8 cellular contexts compared by ENCODE assay signal in genomic region chr4:2955186-2956044, GRCh38. TPM values are rescaled to one million over a fixed set of nuclear protein-coding genes. Genes with fewer than 3 reads are reported as not detected.
DNase-seq lines count a peak whose midpoint lies in the region; ATAC-seq, FAIRE-seq and TF ChIP-seq lines count a peak whose summit lies in the region.
"Not testable (repeated sequence)": the region's sequence is repeated elsewhere in the genome, so short reads cannot be mapped to it uniquely, and the experiment has no call there.

No MANE protein-coding gene starts in this region.

- not testable (repeated sequence) for H3K27ac ChIP-seq in CD8-positive, alpha-beta memory T cell (ENCODE audit: low read depth, low read length); MM.1S (ENCODE audit: low read length); SU-DHL-6 (ENCODE audit: low read depth, low read length); GM12878 (ENCODE audit: control insufficient read depth, insufficient read depth)
- peak overlapping the region; percentile 20 for H3K27ac ChIP-seq in cardiac muscle cell

- not testable (repeated sequence) for H3K27me3 Mint-ChIP-seq in CD8-positive, alpha-beta memory T cell; activated CD8-positive, alpha-beta memory T cell treated with anti-CD3 and anti-CD28 coated beads, Interleukin-2, amount 10 ng/mL, durations not matched to agents 7 days and 5 days

- H3K27me3 ChIP-seq in CD8-positive, alpha-beta memory T cell (ENCODE audit: insufficient read depth, low read length, poor library complexity, severe bottlenecking); MM.1S (replicated peaks; ENCODE audit: insufficient read depth, low read length); SU-DHL-6 (ENCODE audit: low read length); GM12878 (replicated peaks in 1 of 2; ENCODE audit: control insufficient read depth in 2 of 2, insufficient read depth in 2 of 2, low read length in 1 of 2); cardiac muscle cell: not testable (repeated sequence)

- FAIRE-seq in GM12892 (lab: Jason Lieb, UNC) = peak; percentile 48
- FAIRE-seq in GM12878 (lab: Jason Lieb, UNC) = not testable (repeated sequence)

- not testable (repeated sequence) for H3K4me3 ChIP-seq in CD8-positive, alpha-beta memory T cell (ENCODE audit: low read length); MM.1S (ENCODE audit: low read length); SU-DHL-6 (ENCODE audit: insufficient read depth, low read length, poor library complexity, severe bottlenecking); cardiac muscle cell
- H3K4me3 ChIP-seq in GM12878 = peak overlapping the region; percentile 54; the same call in 1 of the 2 replicates

- DNase-seq in CD8-positive, alpha-beta memory T cell; GM12892 (ENCODE audit: insufficient read length); MM.1S; activated CD8-positive, alpha-beta memory T cell treated with anti-CD3 and anti-CD28 coated beads, Interleukin-2, amount 10 ng/mL, durations not matched to agents 7 days and 5 days; GM12878 (ENCODE audit: low read depth, low spot score); cardiac muscle cell (ENCODE audit: low read depth in 1 of 2, low spot score in 1 of 2); stimulated activated effector memory CD8-positive, alpha-beta T cell treated with anti-CD3 and anti-CD28 coated beads, Interleukin-12 subunit alpha, Interleukin-12 subunit beta, amount 100 ng/mL, for 72 hours (ENCODE audit: low spot score in 2 of 2): not testable (repeated sequence)

- CTCF ChIA-PET in CD8-positive, alpha-beta memory T cell (lab: Charles Lee) = interaction anchor here (0.8 to 2.4 kb wide), 5 partner anchors 13 to 192 kb away, joined by 3 to 14 read pairs (median 4); no protein-coding TSS in a partner anchor
- CTCF ChIA-PET in activated CD8-positive, alpha-beta memory T cell treated with anti-CD3 and anti-CD28 coated beads, Interleukin-2, amount 10 ng/mL, durations not matched to agents 7 days and 5 days (lab: Charles Lee) = interaction anchor here (0.7 to 4.9 kb wide), 14 partner anchors 7 to 514 kb away, joined by 3 to 65 read pairs (median 4); partner anchors contain the start of genes GRK4, NOP14 and TNIP2
- CTCF ChIA-PET in GM12878 (lab: Yijun Ruan, JAX) = interaction anchor here (1.0 to 3.9 kb wide), 9 partner anchors 19 to 715 kb away, joined by 3 to 62 read pairs (median 5); no protein-coding TSS in a partner anchor

- ATAC-seq in activated CD8-positive, alpha-beta memory T cell treated with anti-CD3 and anti-CD28 coated beads, Interleukin-2, amount 10 ng/mL, durations not matched to agents 7 days and 5 days; GM12878; stimulated activated effector memory CD8-positive, alpha-beta T cell treated with anti-CD3 and anti-CD28 coated beads, Interleukin-12 subunit alpha, Interleukin-12 subunit beta, amount 100 ng/mL, for 72 hours: not testable (repeated sequence)

- not testable (repeated sequence) for H2AFZ ChIP-seq in MM.1S (ENCODE audit: low read length); SU-DHL-6 (ENCODE audit: low read depth, low read length, severe bottlenecking); GM12878 (ENCODE audit: control insufficient read depth, low read depth, low read length)

- not testable (repeated sequence) for H3K4me2 ChIP-seq in MM.1S (ENCODE audit: low read depth, low read length); SU-DHL-6 (ENCODE audit: low read depth, low read length, poor library complexity, severe bottlenecking)
- peak overlapping the region; percentile 41 for H3K4me2 ChIP-seq in GM12878 (ENCODE audit: control insufficient read depth, insufficient read depth)

- H3F3A ChIP-seq in MM.1S (ENCODE audit: insufficient read depth, low read length) = peaks cover 25% of the 10 kb centered on the region
- peaks cover 32% of the 10 kb centered on the region for H3F3A ChIP-seq in SU-DHL-6 (ENCODE audit: insufficient read depth)

- H3K9me3 Mint-ChIP-seq in CD8-positive, alpha-beta memory T cell; activated CD8-positive, alpha-beta memory T cell treated with anti-CD3 and anti-CD28 coated beads, Interleukin-2, amount 10 ng/mL, durations not matched to agents 7 days and 5 days (ENCODE audit: low read depth); stimulated activated effector memory CD8-positive, alpha-beta T cell treated with anti-CD3 and anti-CD28 coated beads, Interleukin-12 subunit alpha, Interleukin-12 subunit beta, amount 100 ng/mL, for 72 hours: not testable (repeated sequence)

- not testable (repeated sequence) for BruUV-seq in GM12878 (replicated peaks; lab: Mats Ljungman, UMichigan)

- 59% methylated on average over 33 of the region's 44 CpGs for WGBS in GM12878 (ENCODE audit: insufficient coverage, insufficient replicate concordance, low lambda C conversion rate, missing lambda C conversion rate)

- SMC1A ChIA-PET in GM12878 (lab: Charles Lee; ENCODE audit: uncharacterized antibody, unreplicated experiment) = interaction anchor here (1.3 to 9.4 kb wide), 5 partner anchors 18 to 210 kb away, joined by 3 to 65 read pairs (median 5); no protein-coding TSS in a partner anchor

- in situ Hi-C loops in GM12878 (cut with MboI) = not testable (repeated sequence)

- not testable (repeated sequence) for H3K9me3 ChIP-seq in CD8-positive, alpha-beta memory T cell (ENCODE audit: low read length); MM.1S (replicated peaks; ENCODE audit: insufficient read depth, low read length); SU-DHL-6 (ENCODE audit: insufficient read depth, low read length); GM12878 (replicated peaks; ENCODE audit: control insufficient read depth, insufficient read depth, low read length); cardiac muscle cell (ENCODE audit: low read depth)

- peaks cover 4 to 86% (median 36%) of the 10 kb centered on the region in 3 donors for H3K36me3 Mint-ChIP-seq in CD8-positive, alpha-beta memory T cell
- H3K36me3 Mint-ChIP-seq in activated CD8-positive, alpha-beta memory T cell treated with anti-CD3 and anti-CD28 coated beads, Interleukin-2, amount 10 ng/mL, durations not matched to agents 7 days and 5 days = peaks cover 68% of the 10 kb centered on the region
- peaks cover 100% of the 10 kb centered on the region for H3K36me3 Mint-ChIP-seq in stimulated activated effector memory CD8-positive, alpha-beta T cell treated with anti-CD3 and anti-CD28 coated beads, Interleukin-12 subunit alpha, Interleukin-12 subunit beta, amount 100 ng/mL, for 72 hours

- H3K4me1 Mint-ChIP-seq in CD8-positive, alpha-beta memory T cell = peaks cover 26 to 54% (median 53%) of the 10 kb centered on the region in 3 donors
- peaks cover 80% of the 10 kb centered on the region for H3K4me1 Mint-ChIP-seq in activated CD8-positive, alpha-beta memory T cell treated with anti-CD3 and anti-CD28 coated beads, Interleukin-2, amount 10 ng/mL, durations not matched to agents 7 days and 5 days
- peaks cover 83% of the 10 kb centered on the region for H3K4me1 Mint-ChIP-seq in stimulated activated effector memory CD8-positive, alpha-beta T cell treated with anti-CD3 and anti-CD28 coated beads, Interleukin-12 subunit alpha, Interleukin-12 subunit beta, amount 100 ng/mL, for 72 hours

- H3K9me2 ChIP-seq in MM.1S (replicated peaks; ENCODE audit: insufficient read depth, low read length); SU-DHL-6 (replicated peaks; ENCODE audit: insufficient read depth, low read length): not testable (repeated sequence)

- H3K4me3 Mint-ChIP-seq in CD8-positive, alpha-beta memory T cell = not testable (repeated sequence)
- H3K4me3 Mint-ChIP-seq in activated CD8-positive, alpha-beta memory T cell treated with anti-CD3 and anti-CD28 coated beads, Interleukin-2, amount 10 ng/mL, durations not matched to agents 7 days and 5 days = peak overlapping the region; percentile 40
- peak overlapping the region; percentile 58 for H3K4me3 Mint-ChIP-seq in stimulated activated effector memory CD8-positive, alpha-beta T cell treated with anti-CD3 and anti-CD28 coated beads, Interleukin-12 subunit alpha, Interleukin-12 subunit beta, amount 100 ng/mL, for 72 hours

- TF ChIP-seq CTCF in MM.1S (IDR thresholded peaks at IDR 0.05; ENCODE audit: low read length) = peak; percentile 77
- TF ChIP-seq CTCF in SU-DHL-6 (IDR thresholded peaks at IDR 0.05; ENCODE audit: insufficient read depth, low read length, poor library complexity, severe bottlenecking) = peak; percentile 80
- TF ChIP-seq CTCF in GM12878 (IDR thresholded peaks at IDR 0.05 in 2 of 3, conservative IDR thresholded peaks at IDR 0.05 in 1 of 3; ENCODE audit: control insufficient read depth in 2 of 3, extremely low read depth in 1 of 3, insufficient read depth in 1 of 3, low read depth in 3 of 3, low read length in 3 of 3) = peak in 2 of 3 experiments; percentile 13 to 52; a peak in 4 of 6 replicates
- peak; percentile 18 for TF ChIP-seq CTCF in cardiac muscle cell (IDR thresholded peaks at IDR 0.05; ENCODE audit: low read depth, low read length)

- peaks cover 25% of the 10 kb centered on the region for H4K20me1 ChIP-seq in MM.1S (ENCODE audit: insufficient read depth, low read length)
- peaks cover 19% of the 10 kb centered on the region; the same call in 1 of the 2 replicates for H4K20me1 ChIP-seq in SU-DHL-6 (ENCODE audit: low read depth, low read length)
- H4K20me1 ChIP-seq in GM12878 (ENCODE audit: control insufficient read depth, insufficient read depth) = not testable (repeated sequence)

- TF ChIP-seq RAD21 in GM12878 (IDR thresholded peaks at IDR 0.05; ENCODE audit: insufficient read depth, low read depth, low read length) = not testable (repeated sequence)

- H3K36me3 ChIP-seq in CD8-positive, alpha-beta memory T cell (ENCODE audit: insufficient read depth, low read length) = peaks cover 53% of the 10 kb centered on the region
- H3K36me3 ChIP-seq in MM.1S (replicated peaks; ENCODE audit: insufficient read depth, low read length) = peaks cover 25% of the 10 kb centered on the region
- peaks cover 36% of the 10 kb centered on the region for H3K36me3 ChIP-seq in SU-DHL-6 (ENCODE audit: low read length)
- H3K36me3 ChIP-seq in GM12878 (ENCODE audit: control insufficient read depth in 2 of 2, insufficient read depth in 2 of 2, low read length in 1 of 2) = peaks cover 21 to 52% of the 10 kb centered on the region in 2 experiments
- H3K36me3 ChIP-seq in cardiac muscle cell = peaks cover 48% of the 10 kb centered on the region

- not testable (repeated sequence) for H3K9ac ChIP-seq in MM.1S (ENCODE audit: low read length); SU-DHL-6 (ENCODE audit: low read length); GM12878 (ENCODE audit: control insufficient read depth, insufficient read depth, low read length)

- intact Hi-C loops in GM12878 (cut with micrococcal nuclease; ENCODE audit: unreplicated experiment) = not testable (repeated sequence)

- TF ChIP-seq POLR2A in GM12892 (IDR thresholded peaks at IDR 0.05; ENCODE audit: low read depth, low read length); GM12878 (IDR thresholded peaks at IDR 0.05; ENCODE audit: low read depth, low read length): not testable (repeated sequence)

- POLR2A ChIA-PET in CD8-positive, alpha-beta memory T cell (lab: Charles Lee) = interaction anchor here (0.7 kb wide), 1 partner anchor 10 kb away, joined by 3 read pairs; no protein-coding TSS in a partner anchor
- POLR2A ChIA-PET in GM12878 (lab: Charles Lee) = interaction anchor here (1.4 kb wide), 1 partner anchor 157 kb away, joined by 5 read pairs; no protein-coding TSS in a partner anchor

- H3K79me2 ChIP-seq in MM.1S (ENCODE audit: low read length) (peaks cover 50% of the 10 kb centered on the region), SU-DHL-6 (ENCODE audit: insufficient read depth, low read length) (peaks cover 47% of the 10 kb centered on the region), GM12878 (ENCODE audit: control insufficient read depth, insufficient read depth, low read length) (peaks cover 46% of the 10 kb centered on the region)

- TF ChIP-seq EP300 in GM12878 (IDR thresholded peaks at IDR 0.05; ENCODE audit: borderline replicate concordance in 1 of 2, control insufficient read depth in 1 of 2, low read depth in 2 of 2, low read length in 2 of 2) = not testable (repeated sequence)

- peak overlapping the region in 6 of 8 donors; percentile 32 to 96 (median 89) for H3K27ac Mint-ChIP-seq in CD8-positive, alpha-beta memory T cell
- peak overlapping the region; percentile 68 for H3K27ac Mint-ChIP-seq in activated CD8-positive, alpha-beta memory T cell treated with anti-CD3 and anti-CD28 coated beads, Interleukin-2, amount 10 ng/mL, durations not matched to agents 7 days and 5 days
- H3K27ac Mint-ChIP-seq in stimulated activated effector memory CD8-positive, alpha-beta T cell treated with anti-CD3 and anti-CD28 coated beads, Interleukin-12 subunit alpha, Interleukin-12 subunit beta, amount 100 ng/mL, for 72 hours = peak overlapping the region; percentile 94

- peaks cover 11% of the 10 kb centered on the region for H3K4me1 ChIP-seq in CD8-positive, alpha-beta memory T cell (ENCODE audit: insufficient read depth, low read length)
- H3K4me1 ChIP-seq in MM.1S (ENCODE audit: low read length); cardiac muscle cell (ENCODE audit: low read depth): not testable (repeated sequence)
- H3K4me1 ChIP-seq in GM12878 (ENCODE audit: control insufficient read depth, insufficient read depth, low read length) = peaks cover 47% of the 10 kb centered on the region

- RAD21 ChIA-PET in GM12878 (lab: Charles Lee; ENCODE audit: unreplicated experiment) = interaction anchor here (1.1 to 2.4 kb wide), 5 partner anchors 8 to 199 kb away, joined by 3 to 52 read pairs (median 5); partner anchors contain the start of genes GRK4, NOP14 and TNIP2

RNA-seq across cellular contexts. Expression of gene NOP14, which starts 7.8 kb away (rescaled TPM):
- total RNA-seq in CD8-positive, alpha-beta memory T cell = 100 to 1,000 TPM; 156 to 165 TPM
- 26.5 TPM for polyA plus RNA-seq in CD8-positive, alpha-beta memory T cell
- 36.9 TPM for polyA plus RNA-seq in GM12892 (2012; ENCODE audit: missing spikeins)
- 10 to 100 TPM; 47.9 to 81.0 TPM for total RNA-seq in activated CD8-positive, alpha-beta memory T cell treated with anti-CD3 and anti-CD28 coated beads, Interleukin-2, amount 10 ng/mL, durations not matched to agents 7 days and 5 days
- 30.0 and 34.7 TPM in 2 replicates for total RNA-seq in GM12878 (2013; cell fraction: nucleolus; rRNA removed)
- total RNA-seq in GM12878 (2014; rRNA removed) = 40.3 and 42.1 TPM in 2 replicates
- total RNA-seq in GM12878 (2014; rRNA removed; fragmentation: Illumina TruSeq; extraction: Trizol) = 52.5 and 57.3 TPM in 2 replicates
- 74.3 and 80.6 TPM in 2 replicates for total RNA-seq in GM12878 (2021)
- polyA plus RNA-seq in GM12878 (2011; ENCODE audit: low read depth) = 26.2 TPM
- polyA plus RNA-seq in GM12878 (2011; rRNA removed) = 17.2 and 18.8 TPM in 2 replicates
- polyA plus RNA-seq in GM12878 (2011; cell fraction: cytosol; rRNA removed) = 13.0 and 14.4 TPM in 2 replicates
- polyA plus RNA-seq in GM12878 (2011; cell fraction: nucleus; rRNA removed) = 20.7 and 30.4 TPM in 2 replicates
- polyA plus RNA-seq in GM12878 (2012) = 33.0 and 35.7 TPM in 2 replicates
- 64.9 and 65.2 TPM in 2 replicates for polyA plus RNA-seq in GM12878 (2014; fragmentation: Illumina TruSeq; extraction: Trizol)
- polyA plus RNA-seq in GM12878 (2014; fragmentation: Nextera tagmentation; extraction: Ambion mirVana) = 10 to 100 TPM; 13.8 to 24.7 TPM
- polyA plus RNA-seq in GM12878 (2014; rRNA removed) = 31.6 and 36.4 TPM in 2 replicates
- polyA plus RNA-seq in GM12878 (2016; fragmentation: Nextera tagmentation; extraction: Ambion mirVana) = 10 to 100 TPM; 74.5 to 76.6 TPM
- polyA minus RNA-seq in GM12878 (2011; rRNA and poly(A)+ RNA removed) = 14.1 and 15.1 TPM in 2 replicates
- polyA minus RNA-seq in GM12878 (2011; cell fraction: cytosol; rRNA and poly(A)+ RNA removed) = 15.6 and 17.3 TPM in 2 replicates
- polyA minus RNA-seq in GM12878 (2011; cell fraction: nucleus; rRNA and poly(A)+ RNA removed) = 6.8 and 11.3 TPM in 2 replicates
- 14.4 and 19.8 TPM in 2 replicates for total RNA-seq in cardiac muscle cell
- 15.0 and 17.6 TPM in 2 replicates for polyA plus RNA-seq in cardiac muscle cell

RNA-seq across cellular contexts. Expression of gene GRK4, which starts 8.0 kb away (rescaled TPM):
- 1 to 10 TPM; 5.4 to 7.7 TPM for total RNA-seq in CD8-positive, alpha-beta memory T cell
- polyA plus RNA-seq in CD8-positive, alpha-beta memory T cell = 2.5 TPM
- polyA plus RNA-seq in GM12892 (2012; ENCODE audit: missing spikeins) = 3.7 TPM
- 1 to 10 TPM; 3.0 to 4.4 TPM for total RNA-seq in activated CD8-positive, alpha-beta memory T cell treated with anti-CD3 and anti-CD28 coated beads, Interleukin-2, amount 10 ng/mL, durations not matched to agents 7 days and 5 days
- 1.9 and 2.9 TPM in 2 replicates for total RNA-seq in GM12878 (2013; cell fraction: nucleolus; rRNA removed)
- total RNA-seq in GM12878 (2014; rRNA removed) (2.3 and 2.5 TPM in 2 replicates), GM12878 (2014; rRNA removed; fragmentation: Illumina TruSeq; extraction: Trizol) (2.4 and 2.9 TPM in 2 replicates), GM12878 (2021) (3.0 and 3.6 TPM in 2 replicates), cardiac muscle cell (9.4 and 12.8 TPM in 2 replicates)
- polyA plus RNA-seq in GM12878 (2011; ENCODE audit: low read depth) = 0.94 TPM
- polyA plus RNA-seq in GM12878 (2011; rRNA removed) (1.3 and 1.5 TPM in 2 replicates), GM12878 (2014; fragmentation: Illumina TruSeq; extraction: Trizol) (2.3 TPM in 2 replicates), GM12878 (2014; fragmentation: Nextera tagmentation; extraction: Ambion mirVana) (1 to 10 TPM; 1.1 to 1.6 TPM), GM12878 (2014; rRNA removed) (2.9 and 3.0 TPM in 2 replicates), GM12878 (2016; fragmentation: Nextera tagmentation; extraction: Ambion mirVana) (1 to 10 TPM; 3.4 to 4.0 TPM), cardiac muscle cell (10.0 and 11.1 TPM in 2 replicates)
- polyA plus RNA-seq in GM12878 (2011; cell fraction: cytosol; rRNA removed) = 0.70 and 1.1 TPM in 2 replicates
- polyA plus RNA-seq in GM12878 (2011; cell fraction: nucleus; rRNA removed) = 0.72 and 1.1 TPM in 2 replicates
- 2.6 and 2.7 TPM in 2 replicates for polyA plus RNA-seq in GM12878 (2012)
- 0.72 and 1.2 TPM in 2 replicates for polyA minus RNA-seq in GM12878 (2011; rRNA and poly(A)+ RNA removed)
- polyA minus RNA-seq in GM12878 (2011; cell fraction: cytosol; rRNA and poly(A)+ RNA removed) = 0.83 and 1.1 TPM in 2 replicates
- polyA minus RNA-seq in GM12878 (2011; cell fraction: nucleus; rRNA and poly(A)+ RNA removed) = 0.36 and 1.1 TPM in 2 replicates

Comparison
In these comparisons a context has a peak if more than half of its experiments do, and no peak if none do; other contexts are left out.
1. CTCF ChIP-seq: peak in every context shown above with its lines; median percentile 80 in SU-DHL-6; 77 in MM.1S; 32 in GM12878; 18 in cardiac muscle cell.